8 cellular contexts compared by ENCODE assay signal in genomic region chr19:10288662-10289166, GRCh38. TPM values are rescaled to one million over a fixed set of nuclear protein-coding genes. Genes with fewer than 3 reads are reported as not detected.
DNase-seq lines count a peak whose midpoint lies in the region; ATAC-seq and TF ChIP-seq lines count a peak whose summit lies in the region.

No MANE protein-coding gene starts in this region.

- CTCF ChIA-PET in Caco-2 (lab: Charles Lee) = interaction anchor here (1.2 to 2.8 kb wide), 6 partner anchors 18 to 102 kb away, joined by 4 to 34 read pairs (median 9); partner anchors contain the start of genes ICAM1 and TYK2

- no peaks in the 10 kb centered on the region for H3K27me3 ChIP-seq in Caco-2 (replicated peaks; ENCODE audit: control insufficient read depth, insufficient read depth, low read length)

- H3K4me3 Mint-ChIP-seq in Caco-2 (ENCODE audit: unreplicated experiment) (peak overlapping the region; percentile 87), neural crest cell (peak overlapping the region; percentile 81)

- DNase-seq in Caco-2 = peak; percentile 82 to 85
- peak; percentile 66 for DNase-seq in HS-27A (ENCODE audit: low read depth)
- peak; percentile 69 for DNase-seq in SK-MEL-5 (ENCODE audit: low read depth, low spot score)
- peak; percentile 37 for DNase-seq in dedifferentiated amniotic fluid mesenchymal stem cell (ENCODE audit: extremely low spot score)
- DNase-seq in neural crest cell (ENCODE audit: low read depth, low spot score) = peak; percentile 56

- peaks cover 2% of the 10 kb centered on the region for H3K36me3 ChIP-seq in Caco-2 (ENCODE audit: control insufficient read depth, insufficient read depth, low read length)

- peak overlapping the region; percentile 77 for H3K27ac Mint-ChIP-seq in Caco-2 (ENCODE audit: unreplicated experiment)
- H3K27ac Mint-ChIP-seq in neural crest cell (ENCODE audit: unreplicated experiment) = no peak overlapping the region

- H3K4me1 ChIP-seq in Caco-2 = peaks cover 37% of the 10 kb centered on the region

- intact Hi-C loops in Caco-2 (cut with micrococcal nuclease; ENCODE audit: unreplicated experiment) = loop anchor here (5.0 kb wide), 1 partner anchor 44 kb away; the partner anchor contains the start of gene RAVER1

- H3K36me3 Mint-ChIP-seq in Caco-2 (ENCODE audit: insufficient read depth, unreplicated experiment) (peaks cover 21% of the 10 kb centered on the region), neural crest cell (ENCODE audit: low read depth) (no peaks in the 10 kb centered on the region)

- ATAC-seq in HG03159 (IDR thresholded peaks at IDR 0.05; ENCODE audit: unreplicated experiment) = no peak
- ATAC-seq in GM19397 (IDR thresholded peaks at IDR 0.05; ENCODE audit: unreplicated experiment) = no peak
- ATAC-seq in GM18907 (IDR thresholded peaks at IDR 0.05; ENCODE audit: unreplicated experiment) = no peak

- H3K27me3 Mint-ChIP-seq in Caco-2 (ENCODE audit: insufficient read depth, unreplicated experiment) (peaks cover 7% of the 10 kb centered on the region), neural crest cell (ENCODE audit: low read depth) (peaks cover 98% of the 10 kb centered on the region)

- POLR2A ChIA-PET in Caco-2 (lab: Charles Lee) = interaction anchor here (0.7 to 1.8 kb wide), 6 partner anchors 12 to 174 kb away, joined by 3 to 22 read pairs (median 5); partner anchors contain the start of genes ICAM1, RAVER1 and TYK2

- TF ChIP-seq CTCF in Caco-2 (IDR thresholded peaks at IDR 0.05; ENCODE audit: insufficient read depth in 1 of 2, low read depth in 1 of 2, low read length in 1 of 2, severe bottlenecking in 1 of 2, unreplicated experiment in 1 of 2) (no peak), neural crest cell (conservative IDR thresholded peaks at IDR 0.05) (no peak)

- in situ Hi-C loops in SK-MEL-5 (cut with HindIII; ENCODE audit: low pct_unique_long_range_greater_than_20kb, low sequenced_read_pairs) = no loop called here

- no peaks in the 10 kb centered on the region for H3K9me3 ChIP-seq in Caco-2

- peak overlapping the region; percentile 48 for H3K4me3 ChIP-seq in Caco-2 (ENCODE audit: low read depth, low read length)

- no peaks in the 10 kb centered on the region for H3K9me3 Mint-ChIP-seq in Caco-2 (ENCODE audit: unreplicated experiment)
- no peaks in the 10 kb centered on the region for H3K9me3 Mint-ChIP-seq in neural crest cell

- no TSS peak for BruUV-seq in Caco-2 (replicated peaks; lab: Mats Ljungman, UMichigan)

- H3K4me1 Mint-ChIP-seq in Caco-2 (ENCODE audit: low read depth, unreplicated experiment) (peaks cover 24% of the 10 kb centered on the region), neural crest cell (peaks cover 22% of the 10 kb centered on the region)

RNA-seq across cellular contexts. Expression of gene ICAM5, which starts 1.0 kb away (rescaled TPM):
- total RNA-seq in Caco-2 (2022) (2.5 and 3.2 TPM in 2 replicates), neural crest cell (not detected in 2 replicates)
- 0.29 and 0.66 TPM in 2 replicates for total RNA-seq in SK-MEL-5 (2014; rRNA removed; shearing (Covaris generic))
- 0.85 and 2.6 TPM in 2 replicates for polyA plus RNA-seq in SK-MEL-5 (2015; cell fraction: cytosol; rRNA removed)
- 9.6 and 10.6 TPM in 2 replicates for polyA plus RNA-seq in SK-MEL-5 (2015; cell fraction: nucleus; rRNA removed)

RNA-seq across cellular contexts. Expression of gene ICAM4, which starts 2.0 kb away (rescaled TPM):
- total RNA-seq in Caco-2 (2022) (9.0 and 9.4 TPM in 2 replicates), neural crest cell (not detected in 2 replicates)
- total RNA-seq in SK-MEL-5 (2014; rRNA removed; shearing (Covaris generic)) = 0.08 TPM in 1 of 2 replicates, not detected in the other
- not detected in 2 replicates for polyA plus RNA-seq in SK-MEL-5 (2015; cell fraction: cytosol; rRNA removed)
- not detected in 2 replicates for polyA plus RNA-seq in SK-MEL-5 (2015; cell fraction: nucleus; rRNA removed)

RNA-seq across cellular contexts. Expression of gene ICAM1, which starts 17.8 kb away (rescaled TPM):
- total RNA-seq in Caco-2 (2022) (15.7 and 17.9 TPM in 2 replicates), neural crest cell (0.14 and 0.23 TPM in 2 replicates)
- total RNA-seq in SK-MEL-5 (2014; rRNA removed; shearing (Covaris generic)) = 45.0 and 46.2 TPM in 2 replicates
- 76.5 and 89.9 TPM in 2 replicates for polyA plus RNA-seq in SK-MEL-5 (2015; cell fraction: cytosol; rRNA removed)
- polyA plus RNA-seq in SK-MEL-5 (2015; cell fraction: nucleus; rRNA removed) = 31.4 and 46.0 TPM in 2 replicates

RNA-seq across cellular contexts. Expression of gene ZGLP1, which starts 20.9 kb away (rescaled TPM):
- 2.5 and 3.8 TPM in 2 replicates for total RNA-seq in Caco-2 (2022)
- 0.08 and 0.69 TPM in 2 replicates for total RNA-seq in SK-MEL-5 (2014; rRNA removed; shearing (Covaris generic))
- 0.17 and 0.51 TPM in 2 replicates for polyA plus RNA-seq in SK-MEL-5 (2015; cell fraction: cytosol; rRNA removed)
- 7.5 and 7.9 TPM in 2 replicates for polyA plus RNA-seq in SK-MEL-5 (2015; cell fraction: nucleus; rRNA removed)
- total RNA-seq in neural crest cell = 10.4 and 11.3 TPM in 2 replicates

RNA-seq across cellular contexts. Expression of gene FDX2, which starts 27.1 kb away (rescaled TPM):
- total RNA-seq in Caco-2 (2022) (28.7 and 30.3 TPM in 2 replicates), neural crest cell (20.0 and 22.5 TPM in 2 replicates)
- total RNA-seq in SK-MEL-5 (2014; rRNA removed; shearing (Covaris generic)) = 19.5 and 23.1 TPM in 2 replicates
- 23.5 and 32.2 TPM in 2 replicates for polyA plus RNA-seq in SK-MEL-5 (2015; cell fraction: cytosol; rRNA removed)
- polyA plus RNA-seq in SK-MEL-5 (2015; cell fraction: nucleus; rRNA removed) = 11.4 and 35.2 TPM in 2 replicates

Comparison
In these comparisons a context has a peak if more than half of its experiments do, and no peak if none do; other contexts are left out.
1. RNA of gene ICAM1, which starts 17.8 kb away (total RNA-seq): 45.0 to 46.2 TPM in SK-MEL-5 and 15.7 to 17.9 TPM in Caco-2; 0.14 to 0.23 TPM in neural crest cell; every median in the first group is over 10 times any median in the second.
2. Peak in every context shown above with its lines, with median percentiles within 50 percentile points of each other: DNase-seq.